In the genomic region with DNA sequence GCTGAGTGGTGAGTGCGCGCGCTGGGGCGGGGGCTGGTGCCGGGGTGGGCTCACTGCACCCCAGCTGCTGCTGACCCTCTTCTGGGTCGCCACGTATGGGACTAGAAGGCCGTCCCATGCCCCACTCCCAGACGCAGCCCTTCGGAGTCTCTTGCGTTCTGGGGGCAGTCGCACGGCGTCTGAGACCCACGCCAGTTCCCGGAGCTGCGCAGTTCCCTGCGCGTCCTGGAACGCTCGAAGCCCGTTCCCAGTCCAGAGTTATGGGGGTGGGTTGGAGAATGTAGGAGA, we compare ENCODE assay signal across 9 cellular contexts. TPM values are rescaled to one million over a fixed set of nuclear protein-coding genes. Genes with fewer than 3 reads are reported as not detected.
DNase-seq lines count a peak whose midpoint lies in the region; ATAC-seq, FAIRE-seq and TF ChIP-seq lines count a peak whose summit lies in the region.
"Had no signal": no experiment of that assay in that cellular context is flagged by ENCODE, and none has a peak within 500 bp of the region (broad histone marks: within the 10 kb centered on the region; RNA-seq: fewer than 3 reads in every experiment).

No MANE protein-coding gene starts in this region.

- H3K9ac ChIP-seq in HUES6 (ENCODE audit: low read length) (peak overlapping the region; percentile 16), kidney (ENCODE audit: low read length in 2 of 2) (no peak overlapping the region)

- H3K9me3 ChIP-seq in HUES6 (ENCODE audit: control insufficient read depth, insufficient read depth, low read depth, low read length), result 0 out of 2 replicates have a peak, but pooled peaks cover 3% of the 10 kb centered on the region
- no peaks in the 10 kb centered on the region for H3K9me3 ChIP-seq in body of pancreas
- H3K9me3 ChIP-seq in kidney (ENCODE audit: control insufficient read depth in 1 of 2, low read length in 2 of 2), result no peaks in the 10 kb centered on the region

- H3K27me3 ChIP-seq in HUES6 (ENCODE audit: control insufficient read depth, insufficient read depth, low read length) (peaks cover 68% of the 10 kb centered on the region), body of pancreas (peaks cover 0 to 14% of the 10 kb centered on the region in 2 donors)

- no peaks in the 10 kb centered on the region for H3K9me3 Mint-ChIP-seq in stimulated activated effector memory CD8-positive, alpha-beta T cell treated with anti-CD3 and anti-CD28 coated beads, Interleukin-12 subunit alpha, Interleukin-12 subunit beta, amount 100 ng/mL, for 72 hours
- H3K9me3 Mint-ChIP-seq in activated CD4-positive, alpha-beta memory T cell treated with anti-CD3 and anti-CD28 coated beads for 36 hours, result no peaks in the 10 kb centered on the region

- H3K27ac ChIP-seq in HUES6 (ENCODE audit: low read depth, low read length) (no peak overlapping the region), body of pancreas (peak overlapping the region; percentile 16 to 50 (median 38)), kidney (ENCODE audit: low read depth in 2 of 2, low read length in 2 of 2) (peak overlapping the region; percentile 7 to 48)
- H3K27ac ChIP-seq: VCaP had no signal

- CTCF ChIA-PET in activated CD4-positive, alpha-beta memory T cell treated with anti-CD3 and anti-CD28 coated beads for 36 hours (lab: Charles Lee), result no interaction called here

- H3K4me3 ChIP-seq in HUES6 (ENCODE audit: low read depth, low read length) (peak overlapping the region; percentile 90), body of pancreas (peak overlapping the region in 1 of 2 donors; percentile 33), kidney (ENCODE audit: low read length in 2 of 2) (peak overlapping the region; percentile 10 to 45)

- peaks cover 5% of the 10 kb centered on the region for H3K36me3 Mint-ChIP-seq in stimulated activated effector memory CD8-positive, alpha-beta T cell treated with anti-CD3 and anti-CD28 coated beads, Interleukin-12 subunit alpha, Interleukin-12 subunit beta, amount 100 ng/mL, for 72 hours
- H3K36me3 Mint-ChIP-seq in activated CD4-positive, alpha-beta memory T cell treated with anti-CD3 and anti-CD28 coated beads for 36 hours, result no peaks in the 10 kb centered on the region

- ATAC-seq in body of pancreas, result peak; percentile 28
- no peak for ATAC-seq in stimulated activated effector memory CD8-positive, alpha-beta T cell treated with anti-CD3 and anti-CD28 coated beads, Interleukin-12 subunit alpha, Interleukin-12 subunit beta, amount 100 ng/mL, for 72 hours

- H3K27me3 Mint-ChIP-seq in activated CD4-positive, alpha-beta memory T cell treated with anti-CD3 and anti-CD28 coated beads for 36 hours, result peaks cover 72% of the 10 kb centered on the region

- WGBS in body of pancreas, 2 donors, result 2% methylated on average over 22 of the region's 22 CpGs; no CpG with 5 or more reads in 1 of the 2 donors

- no peak for FAIRE-seq in kidney (lab: Jason Lieb, UNC)

- DNase-seq in body of pancreas, result no peak
- no peak for DNase-seq in kidney
- DNase-seq in stimulated activated effector memory CD8-positive, alpha-beta T cell treated with anti-CD3 and anti-CD28 coated beads, Interleukin-12 subunit alpha, Interleukin-12 subunit beta, amount 100 ng/mL, for 72 hours (ENCODE audit: low spot score in 2 of 2), result no peak
- no peak for DNase-seq in activated CD4-positive, alpha-beta memory T cell treated with anti-CD3 and anti-CD28 coated beads for 36 hours
- DNase-seq in T-helper 9 cell, result no peak
- DNase-seq in 8988T, result no peak

- no peak for TF ChIP-seq CTCF in body of pancreas (IDR thresholded peaks at IDR 0.05)
- TF ChIP-seq CTCF in kidney (IDR thresholded peaks at IDR 0.05; ENCODE audit: borderline replicate concordance, extremely low read depth, insufficient read depth), result no peak

- H3K4me1 ChIP-seq in HUES6 (ENCODE audit: control insufficient read depth, insufficient read depth, low read length), result peaks cover 19% of the 10 kb centered on the region
- H3K4me1 ChIP-seq in body of pancreas, result peaks cover 22% of the 10 kb centered on the region
- H3K4me1 ChIP-seq in kidney (ENCODE audit: control insufficient read depth in 1 of 2, insufficient read depth in 1 of 2, low read depth in 1 of 2, low read length in 2 of 2), result peaks cover 0 to 17% of the 10 kb centered on the region in 2 donors

- peaks cover 28% of the 10 kb centered on the region for H3K4me1 Mint-ChIP-seq in stimulated activated effector memory CD8-positive, alpha-beta T cell treated with anti-CD3 and anti-CD28 coated beads, Interleukin-12 subunit alpha, Interleukin-12 subunit beta, amount 100 ng/mL, for 72 hours
- peaks cover 5% of the 10 kb centered on the region for H3K4me1 Mint-ChIP-seq in activated CD4-positive, alpha-beta memory T cell treated with anti-CD3 and anti-CD28 coated beads for 36 hours (ENCODE audit: low read depth)

- H3K36me3 ChIP-seq in HUES6 (ENCODE audit: control insufficient read depth, insufficient read depth, low read length) (no peaks in the 10 kb centered on the region), body of pancreas (replicated peaks in 1 of 2; ENCODE audit: insufficient read depth in 1 of 2, low read depth in 2 of 2) (no peaks in the 10 kb centered on the region), kidney (ENCODE audit: control insufficient read depth in 1 of 2, insufficient read depth in 2 of 2, low read length in 2 of 2) (no peaks in the 10 kb centered on the region)

- H3K4me3 Mint-ChIP-seq in stimulated activated effector memory CD8-positive, alpha-beta T cell treated with anti-CD3 and anti-CD28 coated beads, Interleukin-12 subunit alpha, Interleukin-12 subunit beta, amount 100 ng/mL, for 72 hours, result peak overlapping the region; percentile 62
- no peak overlapping the region for H3K4me3 Mint-ChIP-seq in activated CD4-positive, alpha-beta memory T cell treated with anti-CD3 and anti-CD28 coated beads for 36 hours

- no peak for TF ChIP-seq POLR2A in body of pancreas (IDR thresholded peaks at IDR 0.05)

- no peak overlapping the region for H3K27ac Mint-ChIP-seq in stimulated activated effector memory CD8-positive, alpha-beta T cell treated with anti-CD3 and anti-CD28 coated beads, Interleukin-12 subunit alpha, Interleukin-12 subunit beta, amount 100 ng/mL, for 72 hours
- no peak overlapping the region for H3K27ac Mint-ChIP-seq in activated CD4-positive, alpha-beta memory T cell treated with anti-CD3 and anti-CD28 coated beads for 36 hours

- intact Hi-C loops in body of pancreas (cut with DNase I) (no loop called here), kidney (cut with DNase I) (no loop called here)
- intact Hi-C loops in activated CD4-positive, alpha-beta memory T cell treated with anti-CD3 and anti-CD28 coated beads for 36 hours (cut with micrococcal nuclease), result no loop called here

- POLR2A ChIA-PET in activated CD4-positive, alpha-beta memory T cell treated with anti-CD3 and anti-CD28 coated beads for 36 hours (lab: Charles Lee), result no interaction called here

RNA-seq across cellular contexts. Expression of gene LAYN, which starts 0.3 kb away (rescaled TPM):
- total RNA-seq in body of pancreas (1 to 10 TPM; 5.9 to 8.3 TPM), kidney (7.6 TPM)
- polyA plus RNA-seq in kidney (ENCODE audit: insufficient read depth, low read depth, low replicate concordance), result 4.8 TPM
- under 1 TPM; 0.19 to 0.26 TPM for total RNA-seq in activated CD4-positive, alpha-beta memory T cell treated with anti-CD3 and anti-CD28 coated beads for 36 hours

RNA-seq across cellular contexts. Expression of gene HOATZ, which starts 26.3 kb away (rescaled TPM):
- not detected for total RNA-seq in body of pancreas
- total RNA-seq in kidney, result not detected
- polyA plus RNA-seq in kidney (ENCODE audit: insufficient read depth, low read depth, low replicate concordance), result not detected
- total RNA-seq in activated CD4-positive, alpha-beta memory T cell treated with anti-CD3 and anti-CD28 coated beads for 36 hours, result not detected
- total RNA-seq: pulmonary artery endothelial cell had no signal

RNA-seq across cellular contexts. Expression of gene BTG4, which starts 28.7 kb away (rescaled TPM):
- not detected for total RNA-seq in body of pancreas
- not detected for total RNA-seq in kidney
- not detected for polyA plus RNA-seq in kidney (ENCODE audit: insufficient read depth, low read depth, low replicate concordance)
- not detected for total RNA-seq in activated CD4-positive, alpha-beta memory T cell treated with anti-CD3 and anti-CD28 coated beads for 36 hours
- total RNA-seq: pulmonary artery endothelial cell had no signal
